ENCODE assay signal across 8 cellular contexts in the genomic region with DNA sequence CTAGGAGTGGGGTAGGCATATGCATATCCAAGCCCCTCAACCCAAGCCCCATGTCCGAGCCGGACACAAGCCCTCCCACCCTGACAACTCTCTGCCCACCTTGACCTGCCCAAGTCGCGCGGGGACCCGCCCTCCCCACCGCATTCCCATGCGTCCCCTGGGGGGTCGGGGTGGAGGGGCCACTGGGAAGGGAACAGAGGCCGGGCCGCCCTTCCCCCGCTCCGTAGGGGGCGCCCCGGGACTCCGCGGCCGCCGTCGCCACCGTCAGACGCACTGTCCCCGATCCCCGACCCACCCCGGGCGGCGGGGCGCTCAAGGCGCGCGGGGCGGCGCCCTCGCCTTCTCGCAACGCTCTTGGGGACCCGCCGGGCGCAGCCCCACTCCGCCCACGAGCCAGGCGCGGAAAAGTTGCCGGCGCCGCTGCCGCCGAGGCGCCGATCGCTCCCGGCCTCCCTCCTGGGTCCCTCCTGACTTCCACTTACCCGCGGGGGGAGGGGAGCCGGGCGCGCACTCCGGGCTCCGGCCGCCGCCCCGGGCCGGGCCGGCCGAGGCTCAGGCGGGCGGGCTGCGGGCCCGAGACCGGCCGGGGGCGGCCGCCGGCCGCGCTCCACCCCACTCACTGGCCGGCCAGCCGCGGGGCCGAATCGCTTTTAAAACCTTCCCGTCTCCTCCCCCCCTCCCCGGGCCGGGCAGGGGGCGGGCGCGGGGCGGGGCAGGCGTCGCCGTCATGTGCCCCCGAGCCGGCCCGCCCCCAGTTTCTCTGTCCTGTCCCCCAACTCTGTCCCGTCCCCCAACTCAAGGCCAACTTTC. TPM values are rescaled to one million over a fixed set of nuclear protein-coding genes. Genes with fewer than 3 reads are reported as not detected.
DNase-seq lines count a peak whose midpoint lies in the region; ATAC-seq and TF ChIP-seq lines count a peak whose summit lies in the region.

No MANE protein-coding gene starts in this region.

- peak; percentile 6 for ATAC-seq in activated CD8-positive, alpha-beta memory T cell treated with anti-CD3 and anti-CD28 coated beads, Interleukin-2, amount 10 ng/mL, durations not matched to agents 7 days and 5 days
- ATAC-seq in HG03108 (IDR thresholded peaks at IDR 0.05; ENCODE audit: unreplicated experiment) = no peak

- H3K4me3 Mint-ChIP-seq in activated CD8-positive, alpha-beta memory T cell treated with anti-CD3 and anti-CD28 coated beads, Interleukin-2, amount 10 ng/mL, durations not matched to agents 7 days and 5 days = peak overlapping the region; percentile 90
- peak overlapping the region; percentile 97 for H3K4me3 Mint-ChIP-seq in endothelial cell (ENCODE audit: unreplicated experiment)

- H3K36me3 Mint-ChIP-seq in activated CD8-positive, alpha-beta memory T cell treated with anti-CD3 and anti-CD28 coated beads, Interleukin-2, amount 10 ng/mL, durations not matched to agents 7 days and 5 days = peaks cover 30% of the 10 kb centered on the region
- H3K36me3 Mint-ChIP-seq in endothelial cell (ENCODE audit: low read depth, unreplicated experiment) = no peaks in the 10 kb centered on the region

- CTCF ChIA-PET in activated CD8-positive, alpha-beta memory T cell treated with anti-CD3 and anti-CD28 coated beads, Interleukin-2, amount 10 ng/mL, durations not matched to agents 7 days and 5 days (lab: Charles Lee) = interaction anchor here (1.1 kb wide), 1 partner anchor 19 kb away, joined by 7 read pairs; no protein-coding TSS in a partner anchor

- WGBS in mesodermal cell (ENCODE audit: insufficient coverage in 2 of 2), 2 experiments = 0% methylated on average over 41 to 56 of the region's 95 CpGs

- H3K27ac ChIP-seq in mesodermal cell (ENCODE audit: low read depth, low read length, severe bottlenecking) (peak overlapping the region; percentile 84), subcutaneous abdominal adipose tissue (ENCODE audit: low read depth, low read length) (peak overlapping the region; percentile 100)

- TF ChIP-seq CTCF in endothelial cell (IDR thresholded peaks at IDR 0.05; ENCODE audit: unreplicated experiment) = no peak

- H3K27me3 ChIP-seq in subcutaneous abdominal adipose tissue (ENCODE audit: control insufficient read depth in 5 of 5, insufficient read depth in 4 of 5, low read length in 5 of 5) = no peaks in the 10 kb centered on the region

- H3K4me1 ChIP-seq in mesodermal cell (ENCODE audit: control insufficient read depth, insufficient read depth, low read length, poor library complexity, severe bottlenecking) (peaks cover 47% of the 10 kb centered on the region), subcutaneous abdominal adipose tissue (ENCODE audit: control insufficient read depth in 5 of 5, insufficient read depth in 5 of 5, low read length in 5 of 5) (peaks cover 5 to 73% (median 60%) of the 10 kb centered on the region in 5 donors)

- no peaks in the 10 kb centered on the region for H3K9me3 ChIP-seq in mesodermal cell (ENCODE audit: control insufficient read depth, low read length)
- no peaks in the 10 kb centered on the region for H3K9me3 ChIP-seq in subcutaneous abdominal adipose tissue (ENCODE audit: control insufficient read depth in 5 of 5, low read length in 5 of 5)

- H3K4me1 Mint-ChIP-seq in activated CD8-positive, alpha-beta memory T cell treated with anti-CD3 and anti-CD28 coated beads, Interleukin-2, amount 10 ng/mL, durations not matched to agents 7 days and 5 days = peaks cover 46% of the 10 kb centered on the region
- H3K4me1 Mint-ChIP-seq in endothelial cell (ENCODE audit: unreplicated experiment) = peaks cover 31% of the 10 kb centered on the region

- peaks cover 40% of the 10 kb centered on the region for H3K36me3 ChIP-seq in mesodermal cell (ENCODE audit: control insufficient read depth, insufficient read depth, low read length)
- peaks cover 0 to 27% (median 3%) of the 10 kb centered on the region in 5 donors for H3K36me3 ChIP-seq in subcutaneous abdominal adipose tissue (ENCODE audit: control insufficient read depth in 5 of 5, insufficient read depth in 5 of 5, low read length in 5 of 5)

- H3K27me3 Mint-ChIP-seq in activated CD8-positive, alpha-beta memory T cell treated with anti-CD3 and anti-CD28 coated beads, Interleukin-2, amount 10 ng/mL, durations not matched to agents 7 days and 5 days = no peaks in the 10 kb centered on the region
- peaks cover 23% of the 10 kb centered on the region for H3K27me3 Mint-ChIP-seq in endothelial cell (ENCODE audit: unreplicated experiment)

- DNase-seq in NCI-H146 (lab: John Stamatoyannopoulos, UW) = peak; percentile 62
- DNase-seq in NCI-H146 treated with DMSO at 0.1 percent for 48 hours (lab: John Stamatoyannopoulos, UW; ENCODE audit: unreplicated experiment) = no peak
- DNase-seq in MV-4-11 (lab: John Stamatoyannopoulos, UW) = peak; percentile 43
- peak; percentile 83 for DNase-seq in activated CD8-positive, alpha-beta memory T cell treated with anti-CD3 and anti-CD28 coated beads, Interleukin-2, amount 10 ng/mL, durations not matched to agents 7 days and 5 days
- peak; percentile 74 for DNase-seq in endothelial cell (ENCODE audit: low spot score)

- H3K9ac ChIP-seq in subcutaneous abdominal adipose tissue (ENCODE audit: low read length in 5 of 5) = peak overlapping the region; percentile 84 to 100 (median 97)

- H3K9me3 Mint-ChIP-seq in activated CD8-positive, alpha-beta memory T cell treated with anti-CD3 and anti-CD28 coated beads, Interleukin-2, amount 10 ng/mL, durations not matched to agents 7 days and 5 days (ENCODE audit: low read depth) = no peaks in the 10 kb centered on the region
- H3K9me3 Mint-ChIP-seq in endothelial cell (ENCODE audit: unreplicated experiment) = no peaks in the 10 kb centered on the region

- H3K27ac Mint-ChIP-seq in activated CD8-positive, alpha-beta memory T cell treated with anti-CD3 and anti-CD28 coated beads, Interleukin-2, amount 10 ng/mL, durations not matched to agents 7 days and 5 days = peak overlapping the region; percentile 95
- peak overlapping the region; percentile 96 for H3K27ac Mint-ChIP-seq in endothelial cell (ENCODE audit: unreplicated experiment)

- peak overlapping the region; percentile 93 for H3K4me3 ChIP-seq in mesodermal cell (ENCODE audit: extremely low read depth, insufficient read depth, low read length, poor library complexity, severe bottlenecking)
- peak overlapping the region; percentile 73 to 100 (median 98) for H3K4me3 ChIP-seq in subcutaneous abdominal adipose tissue (ENCODE audit: low read depth in 1 of 5, low read length in 5 of 5)

RNA-seq across cellular contexts. Expression of a gene that starts 34.4 kb away (rescaled TPM):
- total RNA-seq in activated CD8-positive, alpha-beta memory T cell treated with anti-CD3 and anti-CD28 coated beads, Interleukin-2, amount 10 ng/mL, durations not matched to agents 7 days and 5 days = 1 to 10 TPM; 1.1 to 2.8 TPM
- 0.69 TPM for total RNA-seq in endothelial cell (ENCODE audit: unreplicated experiment)
- polyA plus RNA-seq in mesodermal cell (2013, experiment 1 of 2) = 3.8 TPM
- 2.2 TPM for polyA plus RNA-seq in mesodermal cell (2013, experiment 2 of 2)

RNA-seq across cellular contexts. Expression of a gene that starts 47.3 kb away (rescaled TPM):
- total RNA-seq in activated CD8-positive, alpha-beta memory T cell treated with anti-CD3 and anti-CD28 coated beads, Interleukin-2, amount 10 ng/mL, durations not matched to agents 7 days and 5 days = 1 to 10 TPM; 8.1 to 8.4 TPM
- total RNA-seq in endothelial cell (ENCODE audit: unreplicated experiment) = 43.7 TPM
- 25.4 TPM for polyA plus RNA-seq in mesodermal cell (2013, experiment 1 of 2)
- 17.4 TPM for polyA plus RNA-seq in mesodermal cell (2013, experiment 2 of 2)
